In genomic region chr15:99082798-99083197, GRCh38 we compare ENCODE assay signal across 11 cellular contexts.
"Had no signal": no experiment of that assay in that cellular context is flagged by ENCODE, and none has a peak within 500 bp of the region (broad histone marks: within the 10 kb centered on the region; RNA-seq: fewer than 3 reads in every experiment).

No MANE protein-coding gene starts in this region.

- FAIRE-seq: H1, H54 had no signal

- DNase-seq: GM23248, GOT3, H7, H9, HCEC 1CT, HFFc6 had no signal

- H3K4me1 ChIP-seq: HAP-1 had no signal

- H3K4me2 ChIP-seq: GM23338 had no signal

- H2AFZ ChIP-seq: GM23248, GM23338 had no signal

- H3K36me3 ChIP-seq: HAP-1 had no signal

- ATAC-seq: GM23338, HCT116 had no signal

- H3K9me3 Mint-ChIP-seq: HFFc6 had no signal

- H3K4me3 Mint-ChIP-seq: GM23338, H9, HFFc6 had no signal

- H3K27ac ChIP-seq: GM23248 had no signal

- H3K9me3 ChIP-seq: HAP-1 had no signal

- H3K4me1 Mint-ChIP-seq: GM23338, H9 had no signal

- H3K27ac Mint-ChIP-seq: GM23338, H9, HFFc6 had no signal

- H3K4me3 ChIP-seq: GM23248, GM23338, HAP-1 had no signal
